Comparison of ENCODE assay signal across 14 cellular contexts in the genomic region with DNA sequence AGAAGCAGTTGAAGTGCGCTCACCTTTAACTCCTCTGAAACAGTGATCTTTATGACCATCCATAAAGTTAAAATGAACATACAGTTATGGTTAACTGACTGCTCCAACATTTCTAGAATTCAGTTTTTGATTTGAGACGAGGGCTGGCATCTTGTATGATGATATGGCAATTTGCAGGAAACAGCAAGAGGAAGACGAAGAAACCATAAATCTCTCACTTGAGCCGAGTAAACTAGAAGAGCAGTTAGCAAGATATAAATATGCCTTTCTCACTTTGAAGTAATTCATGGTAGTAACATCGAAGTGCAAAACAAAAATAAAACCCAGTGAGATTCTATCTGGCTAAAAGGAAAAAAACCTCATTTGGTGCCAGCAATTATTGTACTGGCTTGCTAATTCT.
"Had no signal": no experiment of that assay in that cellular context is flagged by ENCODE, and none has a peak within 500 bp of the region (broad histone marks: within the 10 kb centered on the region; RNA-seq: fewer than 3 reads in every experiment).

No MANE protein-coding gene starts in this region.

- ATAC-seq: esophagus mucosa, gastroesophageal sphincter, heart left ventricle, lower lobe of right lung had no signal

- DNase-seq: activated CD4-positive, alpha-beta memory T cell treated with anti-CD3 and anti-CD28 coated beads for 36 hours; activated naive CD4-positive, alpha-beta T cell treated with anti-CD3 and anti-CD28 coated beads for 36 hours; activated T-cell treated with anti-CD3 and anti-CD28 coated beads, Interleukin-2, amount 50 U/mL, for 1 hour; heart left ventricle; lower lobe of right lung; occipital lobe; stimulated activated CD4-positive, alpha-beta T cell treated with anti-CD3 and anti-CD28 coated beads, Interleukin-12 subunit alpha, Interleukin-12 subunit beta, amount 100 ng/mL, for 4 hours; stimulated activated CD4-positive, alpha-beta T cell treated with anti-CD3 and anti-CD28 coated beads, Interleukin-1b, Interleukin-23, amount 100 ng/mL, for 48 hours; stimulated activated CD8-positive, alpha-beta memory T cell treated with anti-CD3 and anti-CD28 coated beads, Interleukin-4, amount 100 ng/mL, for 48 hours; stimulated activated naive CD4-positive, alpha-beta T cell had no signal

- H3K27ac ChIP-seq: lower lobe of right lung had no signal

- H3K4me3 Mint-ChIP-seq: activated CD4-positive, alpha-beta memory T cell treated with anti-CD3 and anti-CD28 coated beads for 36 hours; activated naive CD4-positive, alpha-beta T cell treated with anti-CD3 and anti-CD28 coated beads for 36 hours had no signal

- H3K27me3 Mint-ChIP-seq: activated CD4-positive, alpha-beta memory T cell treated with anti-CD3 and anti-CD28 coated beads for 36 hours; brain had no signal

- H3K4me3 ChIP-seq: gastroesophageal sphincter, lower lobe of right lung, tibial nerve had no signal

- H3K9me3 ChIP-seq: gastroesophageal sphincter, lower lobe of right lung, tibial nerve had no signal

- H3K27ac Mint-ChIP-seq: activated CD4-positive, alpha-beta memory T cell treated with anti-CD3 and anti-CD28 coated beads for 36 hours; activated naive CD4-positive, alpha-beta T cell treated with anti-CD3 and anti-CD28 coated beads for 36 hours had no signal

- H3K9me3 Mint-ChIP-seq: activated CD4-positive, alpha-beta memory T cell treated with anti-CD3 and anti-CD28 coated beads for 36 hours; activated naive CD4-positive, alpha-beta T cell treated with anti-CD3 and anti-CD28 coated beads for 36 hours had no signal

- H3K4me1 ChIP-seq: lower lobe of right lung had no signal

- H3K36me3 ChIP-seq: heart left ventricle, lower lobe of right lung had no signal

- H3K27me3 ChIP-seq: gastroesophageal sphincter, heart left ventricle, tibial nerve had no signal
